22 cellular contexts compared by ENCODE assay signal in the genomic region with DNA sequence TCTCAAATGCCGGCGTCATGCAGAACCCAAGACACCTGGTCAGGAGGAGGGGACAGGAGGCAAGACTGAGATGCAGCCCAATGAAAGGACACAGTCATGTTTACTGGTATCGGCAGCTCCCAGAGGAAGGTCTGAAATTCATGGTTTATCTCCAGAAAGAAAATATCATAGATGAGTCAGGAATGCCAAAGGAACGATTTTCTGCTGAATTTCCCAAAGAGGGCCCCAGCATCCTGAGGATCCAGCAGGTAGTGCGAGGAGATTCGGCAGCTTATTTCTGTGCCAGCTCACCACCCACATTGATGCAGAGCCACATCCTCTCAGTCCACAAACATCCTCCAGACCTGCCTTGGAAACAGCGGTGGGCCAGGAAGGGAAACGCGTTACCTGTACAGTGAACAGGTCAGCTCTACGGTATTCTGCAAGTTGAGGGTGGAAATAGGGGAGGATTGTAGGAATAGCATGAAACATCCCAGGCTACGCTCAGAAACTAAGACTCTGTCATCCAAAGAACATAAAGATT.
DNase-seq lines count a peak whose midpoint lies in the region; ATAC-seq and TF ChIP-seq lines count a peak whose summit lies in the region.
"Had no signal": no experiment of that assay in that cellular context is flagged by ENCODE, and none has a peak within 500 bp of the region (broad histone marks: within the 10 kb centered on the region; RNA-seq: fewer than 3 reads in every experiment).

No MANE protein-coding gene starts in this region.

- DNase-seq in activated T-cell treated with anti-CD3 and anti-CD28 coated beads, Interleukin-2, amount 50 U/mL, for 24 hours, result no peak
- DNase-seq in activated T-cell treated with anti-CD3 and anti-CD28 coated beads for 4 hours (no peak), DND-41 (peak; percentile 64), endodermal cell (no peak)
- DNase-seq in naive thymus-derived CD4-positive, alpha-beta T cell, result no peak
- DNase-seq: activated CD4-positive, alpha-beta T cell treated with anti-CD3 and anti-CD28 coated beads, Interleukin-2, amount 50 U/mL, for 1 hour; Calu3; colonic mucosa; effector memory CD4-positive, alpha-beta T cell; foreskin keratinocyte; HCEC 1CT; Kasumi-1; NCI-H1092 treated with DMSO at 0.1 percent for 48 hours; NCI-H2029; NCI-H226; SJCRH30; substantia nigra had no signal

- H3K9me3 Mint-ChIP-seq in activated T-cell treated with anti-CD3 and anti-CD28 coated beads, Interleukin-2, amount 50 U/mL, for 24 hours, result no peaks in the 10 kb centered on the region
- no peaks in the 10 kb centered on the region for H3K9me3 Mint-ChIP-seq in activated T-helper 17 cell treated with anti-CD3 and anti-CD28 coated beads, Interleukin-2, amount 50 U/mL, for 72 hours
- no peaks in the 10 kb centered on the region for H3K9me3 Mint-ChIP-seq in naive thymus-derived CD4-positive, alpha-beta T cell
- no peaks in the 10 kb centered on the region for H3K9me3 Mint-ChIP-seq in endodermal cell

- H3K4me1 Mint-ChIP-seq in activated T-cell treated with anti-CD3 and anti-CD28 coated beads, Interleukin-2, amount 50 U/mL, for 24 hours (ENCODE audit: low read depth), result peaks cover 34% of the 10 kb centered on the region
- H3K4me1 Mint-ChIP-seq in activated T-helper 17 cell treated with anti-CD3 and anti-CD28 coated beads, Interleukin-2, amount 50 U/mL, for 72 hours, result no peaks in the 10 kb centered on the region
- peaks cover 0 to 34% (median 12%) of the 10 kb centered on the region in 7 donors for H3K4me1 Mint-ChIP-seq in naive thymus-derived CD4-positive, alpha-beta T cell
- no peaks in the 10 kb centered on the region for H3K4me1 Mint-ChIP-seq in endodermal cell

- H3K4me2 ChIP-seq in DND-41 (ENCODE audit: insufficient read depth, low read length), result peak overlapping the region; percentile 65

- 93 to 100% methylated on average over 5 to 11 of the region's 11 CpGs for WGBS in endodermal cell (ENCODE audit: insufficient coverage in 1 of 2, insufficient read length in 1 of 2), 2 experiments

- H3K36me3 Mint-ChIP-seq in activated T-cell treated with anti-CD3 and anti-CD28 coated beads, Interleukin-2, amount 50 U/mL, for 24 hours (ENCODE audit: low read depth), result no peaks in the 10 kb centered on the region
- peaks cover 12% of the 10 kb centered on the region for H3K36me3 Mint-ChIP-seq in activated T-helper 17 cell treated with anti-CD3 and anti-CD28 coated beads, Interleukin-2, amount 50 U/mL, for 72 hours (ENCODE audit: low read depth)
- peaks cover 0 to 4% (median 0%) of the 10 kb centered on the region in 5 donors for H3K36me3 Mint-ChIP-seq in naive thymus-derived CD4-positive, alpha-beta T cell
- H3K36me3 Mint-ChIP-seq in endodermal cell (ENCODE audit: low read depth), result no peaks in the 10 kb centered on the region

- peak overlapping the region; percentile 100 for H3K27ac ChIP-seq in DND-41 (ENCODE audit: low read length)
- H3K27ac ChIP-seq in naive thymus-derived CD4-positive, alpha-beta T cell (ENCODE audit: low read depth, low read length), result peak overlapping the region; percentile 60
- H3K27ac ChIP-seq in endodermal cell (ENCODE audit: low read depth, low read length), result no peak overlapping the region
- H3K27ac ChIP-seq: colonic mucosa, foreskin keratinocyte, SJCRH30 had no signal

- intact Hi-C loops in naive thymus-derived CD4-positive, alpha-beta T cell (cut with micrococcal nuclease), result loop anchor here (5.0 kb wide), 1 partner anchor 181 kb away; no protein-coding TSS in a partner anchor

- no peak overlapping the region for H2AFZ ChIP-seq in DND-41 (ENCODE audit: low read depth, low read length)

- no peak for TF ChIP-seq CTCF in DND-41 (IDR thresholded peaks at IDR 0.05; ENCODE audit: borderline replicate concordance, extremely low read depth, low read length, poor library complexity, severe bottlenecking)
- no peak for TF ChIP-seq CTCF in endodermal cell (conservative IDR thresholded peaks at IDR 0.05)

- H3K27me3 ChIP-seq in DND-41 (ENCODE audit: insufficient read depth, low read length, poor library complexity) (no peaks in the 10 kb centered on the region), endodermal cell (ENCODE audit: control insufficient read depth, insufficient read depth, low read length, poor library complexity, severe bottlenecking) (peaks cover 5% of the 10 kb centered on the region)
- H3K27me3 ChIP-seq in naive thymus-derived CD4-positive, alpha-beta T cell (ENCODE audit: control insufficient read depth in 2 of 2, insufficient read depth in 2 of 2, low read length in 2 of 2), result no peaks in the 10 kb centered on the region
- H3K27me3 ChIP-seq: colonic mucosa, foreskin keratinocyte, SJCRH30 had no signal

- peak overlapping the region; percentile 61 for H3K4me3 Mint-ChIP-seq in activated T-cell treated with anti-CD3 and anti-CD28 coated beads, Interleukin-2, amount 50 U/mL, for 24 hours
- peak overlapping the region; percentile 66 for H3K4me3 Mint-ChIP-seq in activated T-helper 17 cell treated with anti-CD3 and anti-CD28 coated beads, Interleukin-2, amount 50 U/mL, for 72 hours
- peak overlapping the region; percentile 63 to 86 (median 80) for H3K4me3 Mint-ChIP-seq in naive thymus-derived CD4-positive, alpha-beta T cell
- no peak overlapping the region for H3K4me3 Mint-ChIP-seq in endodermal cell

- H3K27ac Mint-ChIP-seq in activated T-cell treated with anti-CD3 and anti-CD28 coated beads, Interleukin-2, amount 50 U/mL, for 24 hours, result peak overlapping the region; percentile 85
- peak overlapping the region; percentile 88 for H3K27ac Mint-ChIP-seq in activated T-helper 17 cell treated with anti-CD3 and anti-CD28 coated beads, Interleukin-2, amount 50 U/mL, for 72 hours
- peak overlapping the region; percentile 36 to 91 (median 74) for H3K27ac Mint-ChIP-seq in naive thymus-derived CD4-positive, alpha-beta T cell
- H3K27ac Mint-ChIP-seq in endodermal cell, result no peak overlapping the region

- no peaks in the 10 kb centered on the region for H4K20me1 ChIP-seq in DND-41 (ENCODE audit: insufficient read depth, low read length)

- peaks cover 46% of the 10 kb centered on the region for H3K79me2 ChIP-seq in DND-41 (ENCODE audit: insufficient read depth, low read length)

- H3K9me3 ChIP-seq in DND-41 (ENCODE audit: insufficient read depth, low read length, severe bottlenecking) (no peaks in the 10 kb centered on the region), endodermal cell (ENCODE audit: control insufficient read depth, low read length) (no peaks in the 10 kb centered on the region)
- H3K9me3 ChIP-seq in naive thymus-derived CD4-positive, alpha-beta T cell (ENCODE audit: control insufficient read depth in 2 of 3, low read length in 3 of 3), result no peaks in the 10 kb centered on the region
- H3K9me3 ChIP-seq: colonic mucosa, SJCRH30 had no signal

- CTCF ChIA-PET in naive thymus-derived CD4-positive, alpha-beta T cell (lab: Charles Lee), result interaction anchor here (1.0 kb wide), 1 partner anchor 28 kb away, joined by 3 read pairs; no protein-coding TSS in a partner anchor

- no peak for TF ChIP-seq POLR2A in GM18505 (IDR thresholded peaks at IDR 0.05; ENCODE audit: borderline replicate concordance, extremely low read depth, insufficient read depth, insufficient read length)

- ATAC-seq in DND-41 (ENCODE audit: insufficient read depth, low read depth) (peak; percentile 42), GM18505 (IDR thresholded peaks at IDR 0.05; ENCODE audit: unreplicated experiment) (no peak), HG03571 (IDR thresholded peaks at IDR 0.05; ENCODE audit: unreplicated experiment) (no peak)
- no peak for ATAC-seq in activated T-helper 17 cell treated with anti-CD3 and anti-CD28 coated beads, Interleukin-2, amount 50 U/mL, for 72 hours (replicated peaks)
- no peak for ATAC-seq in naive thymus-derived CD4-positive, alpha-beta T cell
- ATAC-seq: esophagus mucosa, foreskin keratinocyte, left lobe of liver had no signal

- peaks cover 38% of the 10 kb centered on the region for H3K4me1 ChIP-seq in DND-41 (ENCODE audit: insufficient read depth, low read length)
- H3K4me1 ChIP-seq in naive thymus-derived CD4-positive, alpha-beta T cell (ENCODE audit: control insufficient read depth in 2 of 2, insufficient read depth in 2 of 2, low read length in 2 of 2), result no peaks in the 10 kb centered on the region
- no peaks in the 10 kb centered on the region for H3K4me1 ChIP-seq in endodermal cell (ENCODE audit: control insufficient read depth, insufficient read depth, low read length)
- H3K4me1 ChIP-seq: colonic mucosa, SJCRH30 had no signal

- H3K27me3 Mint-ChIP-seq in activated T-cell treated with anti-CD3 and anti-CD28 coated beads, Interleukin-2, amount 50 U/mL, for 24 hours, result peaks cover 2% of the 10 kb centered on the region
- peaks cover 5% of the 10 kb centered on the region for H3K27me3 Mint-ChIP-seq in activated T-helper 17 cell treated with anti-CD3 and anti-CD28 coated beads, Interleukin-2, amount 50 U/mL, for 72 hours
- H3K27me3 Mint-ChIP-seq in naive thymus-derived CD4-positive, alpha-beta T cell, result peaks cover 0 to 22% (median 4%) of the 10 kb centered on the region in 5 donors
- no peaks in the 10 kb centered on the region for H3K27me3 Mint-ChIP-seq in endodermal cell (ENCODE audit: insufficient read depth)

- POLR2A ChIA-PET in naive thymus-derived CD4-positive, alpha-beta T cell (lab: Charles Lee), result interaction anchor here (0.9 to 3.4 kb wide), 6 partner anchors 171 to 193 kb away, joined by 3 to 40 read pairs (median 8); no protein-coding TSS in a partner anchor

- H3K36me3 ChIP-seq in DND-41 (ENCODE audit: insufficient read depth, low read length), result peaks cover 9% of the 10 kb centered on the region
- no peaks in the 10 kb centered on the region for H3K36me3 ChIP-seq in naive thymus-derived CD4-positive, alpha-beta T cell (ENCODE audit: control insufficient read depth in 2 of 3, insufficient read depth in 3 of 3, low read length in 3 of 3)
- no peaks in the 10 kb centered on the region for H3K36me3 ChIP-seq in endodermal cell (ENCODE audit: control insufficient read depth, insufficient read depth, low read length)
- H3K36me3 ChIP-seq: colonic mucosa, SJCRH30 had no signal

- peak overlapping the region; percentile 66 to 84 for H3K4me3 ChIP-seq in DND-41 (ENCODE audit: low read depth in 1 of 2, low read length in 2 of 2)
- peak overlapping the region; percentile 10 for H3K4me3 ChIP-seq in naive thymus-derived CD4-positive, alpha-beta T cell (ENCODE audit: low read length)
- no peak overlapping the region for H3K4me3 ChIP-seq in endodermal cell (ENCODE audit: low read length)
- H3K4me3 ChIP-seq: colonic mucosa, SJCRH30 had no signal

- H3K9ac ChIP-seq in DND-41 (ENCODE audit: low read depth, low read length) (peak overlapping the region; percentile 99), endodermal cell (ENCODE audit: extremely low read depth, low read length, poor library complexity, severe bottlenecking) (no peak overlapping the region)
